Comparison of ENCODE assay signal across 8 cellular contexts in the genomic region with DNA sequence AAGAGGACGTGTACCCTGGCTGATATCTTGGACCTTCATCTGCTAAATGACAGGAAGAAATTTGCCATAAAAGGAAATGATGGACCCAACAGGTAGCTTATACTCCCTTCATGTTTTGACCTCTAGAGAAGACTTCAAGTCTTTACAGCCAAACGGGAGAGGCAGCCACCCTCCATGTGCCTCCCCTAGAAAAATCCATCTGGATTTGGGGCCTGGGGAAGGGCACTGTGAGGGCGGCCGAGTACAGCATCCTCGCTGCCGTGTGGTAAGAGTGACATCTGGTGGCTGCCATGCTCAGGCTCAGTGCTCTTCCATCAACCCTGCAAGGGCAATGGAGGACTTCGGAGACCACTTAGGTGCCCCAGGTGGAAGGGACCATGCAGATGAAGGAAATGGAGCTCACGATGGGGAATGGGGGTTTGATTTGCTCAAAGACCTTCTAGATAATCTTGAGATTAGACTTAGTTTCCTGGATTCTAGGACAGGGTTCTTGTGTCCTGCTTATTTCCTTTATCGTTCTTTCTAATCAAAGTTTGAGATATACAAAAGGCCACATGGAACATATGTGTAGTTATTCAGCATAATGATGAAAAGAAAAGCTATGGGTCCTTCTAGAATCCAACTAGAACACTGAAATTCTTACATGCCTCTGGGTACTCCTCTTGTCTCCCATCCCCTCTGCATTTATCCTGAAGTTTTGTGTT. TPM values are rescaled to one million over a fixed set of nuclear protein-coding genes. Genes with fewer than 3 reads are reported as not detected.
A peak's percentile ranks its signal among the peaks of the same experiment; 100 is the strongest.
DNase-seq lines count a peak whose midpoint lies in the region; ATAC-seq and TF ChIP-seq lines count a peak whose summit lies in the region.

No MANE protein-coding gene starts in this region.

- no peaks in the 10 kb centered on the region for H3K4me1 ChIP-seq in vagina

- H3K4me3 ChIP-seq in AG09309 (ENCODE audit: control insufficient read depth, low read depth, low read length) (no peak overlapping the region), vagina (no peak overlapping the region)

- no peaks in the 10 kb centered on the region for H3K9me3 ChIP-seq in vagina

- no peaks in the 10 kb centered on the region for H3K36me3 Mint-ChIP-seq in activated CD8-positive, alpha-beta T cell treated with anti-CD3 and anti-CD28 coated beads for 36 hours (ENCODE audit: low read depth)
- no peaks in the 10 kb centered on the region for H3K36me3 Mint-ChIP-seq in neural crest cell (ENCODE audit: low read depth)

- TF ChIP-seq CTCF in AG09309 (IDR thresholded peaks at IDR 0.05; ENCODE audit: control insufficient read depth, insufficient read depth, low read depth, low read length, missing control alignments) (peak; percentile 99), neural crest cell (conservative IDR thresholded peaks at IDR 0.05) (peak; percentile 82), vagina (IDR thresholded peaks at IDR 0.05) (peak; percentile 15 to 52 (median 39))
- TF ChIP-seq CTCF in activated CD8-positive, alpha-beta T cell treated with anti-CD3 and anti-CD28 coated beads for 36 hours (IDR thresholded peaks at IDR 0.05), result peak; percentile 72

- CTCF ChIA-PET in activated CD8-positive, alpha-beta T cell treated with anti-CD3 and anti-CD28 coated beads for 36 hours (lab: Charles Lee), result interaction anchor here (0.6 to 5.2 kb wide), 19 partner anchors 10 to 502 kb away, joined by 3 to 19 read pairs (median 3); no protein-coding TSS in a partner anchor

- H3K4me3 Mint-ChIP-seq in activated CD8-positive, alpha-beta T cell treated with anti-CD3 and anti-CD28 coated beads for 36 hours, result no peak overlapping the region
- no peak overlapping the region for H3K4me3 Mint-ChIP-seq in neural crest cell

- intact Hi-C loops in activated CD8-positive, alpha-beta T cell treated with anti-CD3 and anti-CD28 coated beads for 36 hours (cut with micrococcal nuclease), result loop anchor here (5.0 to 10.0 kb wide), 3 partner anchors 108 to 315 kb away; no protein-coding TSS in a partner anchor
- intact Hi-C loops in vagina (cut with DNase I), result no loop called here

- DNase-seq in AG09309 (ENCODE audit: low read depth) (no peak), NCI-H2171 (lab: John Stamatoyannopoulos, UW) (peak; percentile 28), fibroblast of peridontal ligament (ENCODE audit: extremely low read depth) (peak; percentile 69), neural crest cell (ENCODE audit: low read depth, low spot score) (peak; percentile 37), vagina (ENCODE audit: extremely low spot score in 2 of 2) (peak in 1 of 2 donors; percentile 58)
- DNase-seq in activated CD8-positive, alpha-beta T cell treated with anti-CD3 and anti-CD28 coated beads for 36 hours, result peak; percentile 48

- H3K4me1 Mint-ChIP-seq in activated CD8-positive, alpha-beta T cell treated with anti-CD3 and anti-CD28 coated beads for 36 hours (ENCODE audit: low read depth), result peaks cover 8% of the 10 kb centered on the region
- H3K4me1 Mint-ChIP-seq in neural crest cell, result no peaks in the 10 kb centered on the region

- no peak overlapping the region for H3K27ac ChIP-seq in vagina

- POLR2A ChIA-PET in activated CD8-positive, alpha-beta T cell treated with anti-CD3 and anti-CD28 coated beads for 36 hours (lab: Charles Lee), result no interaction called here

- TF ChIP-seq POLR2A in vagina (IDR thresholded peaks at IDR 0.05), result no peak

- no peak overlapping the region for H3K27ac Mint-ChIP-seq in activated CD8-positive, alpha-beta T cell treated with anti-CD3 and anti-CD28 coated beads for 36 hours
- no peak overlapping the region for H3K27ac Mint-ChIP-seq in neural crest cell (ENCODE audit: unreplicated experiment)

- H3K27me3 ChIP-seq in vagina, result no peaks in the 10 kb centered on the region

- H3K9me3 Mint-ChIP-seq in activated CD8-positive, alpha-beta T cell treated with anti-CD3 and anti-CD28 coated beads for 36 hours, result no peaks in the 10 kb centered on the region
- no peaks in the 10 kb centered on the region for H3K9me3 Mint-ChIP-seq in neural crest cell

- H3K36me3 ChIP-seq in vagina, result no peaks in the 10 kb centered on the region

- peak; percentile 44 for ATAC-seq in GM18867 (IDR thresholded peaks at IDR 0.05; ENCODE audit: unreplicated experiment)
- ATAC-seq in activated CD8-positive, alpha-beta T cell treated with anti-CD3 and anti-CD28 coated beads for 36 hours, result peak; percentile 69
- ATAC-seq in HG02840 (IDR thresholded peaks at IDR 0.05; ENCODE audit: low FRiP score, unreplicated experiment), result no peak

- H3K27me3 Mint-ChIP-seq in activated CD8-positive, alpha-beta T cell treated with anti-CD3 and anti-CD28 coated beads for 36 hours, result peaks cover 37% of the 10 kb centered on the region
- peaks cover 19% of the 10 kb centered on the region for H3K27me3 Mint-ChIP-seq in neural crest cell (ENCODE audit: low read depth)

RNA-seq across cellular contexts. Expression of a gene that starts 44.4 kb away (rescaled TPM):
- not detected for total RNA-seq in activated CD8-positive, alpha-beta T cell treated with anti-CD3 and anti-CD28 coated beads for 36 hours
- not detected in 2 replicates for total RNA-seq in neural crest cell
- total RNA-seq in vagina, result 1.5 TPM

Comparison
In these comparisons a context has a peak if more than half of its experiments do, and no peak if none do; other contexts are left out.
1. CTCF ChIP-seq: peak in every context shown above with its lines; median percentile 99 in AG09309; 82 in neural crest cell; 72 in activated CD8-positive, alpha-beta T cell treated with anti-CD3 and anti-CD28 coated beads for 36 hours; 39 in vagina.